In the genomic region with DNA sequence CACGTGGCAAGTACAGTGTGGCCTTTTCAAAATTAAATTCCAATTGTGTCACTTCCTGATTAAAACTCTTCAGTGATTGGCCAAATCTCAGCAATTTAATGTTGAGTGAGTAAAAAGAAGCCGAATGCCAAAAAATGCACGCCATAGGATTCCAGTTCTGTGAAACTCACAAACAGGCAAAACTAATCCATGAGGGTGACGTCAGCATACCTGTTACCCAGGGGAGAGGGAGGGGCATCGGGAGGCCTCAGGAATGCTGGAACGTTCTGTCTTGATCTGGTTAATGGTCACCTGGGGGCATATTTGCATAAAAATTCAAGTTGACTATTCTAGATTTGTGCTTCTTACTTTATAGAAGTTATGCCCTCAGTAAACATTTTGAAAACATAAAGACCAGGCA, we compare ENCODE assay signal across 22 cellular contexts. TPM values are rescaled to one million over a fixed set of nuclear protein-coding genes. Genes with fewer than 3 reads are reported as not detected.
DNase-seq lines count a peak whose midpoint lies in the region; ATAC-seq and TF ChIP-seq lines count a peak whose summit lies in the region.
"Had no signal": no experiment of that assay in that cellular context is flagged by ENCODE, and none has a peak within 500 bp of the region (broad histone marks: within the 10 kb centered on the region; RNA-seq: fewer than 3 reads in every experiment).

No MANE protein-coding gene starts in this region.

- H3K4me1 Mint-ChIP-seq in Caco-2 (ENCODE audit: low read depth, unreplicated experiment) (no peaks in the 10 kb centered on the region), neural crest cell (peaks cover 6% of the 10 kb centered on the region)
- peaks cover 4% of the 10 kb centered on the region for H3K4me1 Mint-ChIP-seq in activated CD4-positive, alpha-beta T cell treated with anti-CD3 and anti-CD28 coated beads for 36 hours

- H3K4me3 ChIP-seq in Caco-2 (ENCODE audit: low read depth, low read length) (no peak overlapping the region), WERI-Rb-1 (ENCODE audit: low read depth, low read length) (no peak overlapping the region), iPS-20b (ENCODE audit: low read length) (no peak overlapping the region)

- DNase-seq in Caco-2 (peak in 1 of 2 experiments; percentile 57), WERI-Rb-1 (no peak), neural crest cell (ENCODE audit: low read depth, low spot score) (no peak), OCI-M1 (lab: John Stamatoyannopoulos, UW) (no peak), NCI-H446 (lab: John Stamatoyannopoulos, UW) (no peak)
- DNase-seq in activated CD4-positive, alpha-beta T cell treated with anti-CD3 and anti-CD28 coated beads for 36 hours: no peak
- DNase-seq: activated CD4-positive, alpha-beta T cell treated with anti-CD3 and anti-CD28 coated beads for 48 hours; activated CD8-positive, alpha-beta memory T cell treated with anti-CD3 and anti-CD28 coated beads, Interleukin-2, amount 10 ng/mL, durations not matched to agents 7 days and 5 days; activated naive CD8-positive, alpha-beta T cell treated with anti-CD3 and anti-CD28 coated beads, Interleukin-2, amount 10 ng/mL, durations not matched to agents 7 days and 5 days; DMS 273 treated with DMSO at 0.1 percent for 48 hours; GDM1; MV-4-11; NCI-H1694; NCI-H2171 treated with DMSO at 0.1 percent for 48 hours; NCI-H82; SHP77 had no signal

- H3K9ac ChIP-seq in iPS-20b (ENCODE audit: low read depth, low read length): 0 out of 2 replicates have a peak overlapping the region, but pooled peaks have one; percentile 34
- H3K9ac ChIP-seq: KMS-11, parathyroid adenoma had no signal

- CTCF ChIA-PET in Caco-2 (lab: Charles Lee): interaction anchor here (1.0 kb wide), 1 partner anchor 30 kb away, joined by 3 read pairs; no protein-coding TSS in a partner anchor
- CTCF ChIA-PET in activated CD4-positive, alpha-beta T cell treated with anti-CD3 and anti-CD28 coated beads for 36 hours (lab: Charles Lee): no interaction called here

- TF ChIP-seq CTCF in Caco-2 (IDR thresholded peaks at IDR 0.05; ENCODE audit: insufficient read depth in 1 of 2, low read depth in 1 of 2, low read length in 1 of 2, severe bottlenecking in 1 of 2, unreplicated experiment in 1 of 2) (no peak), WERI-Rb-1 (IDR thresholded peaks at IDR 0.05; ENCODE audit: low read depth, low read length) (no peak), neural crest cell (conservative IDR thresholded peaks at IDR 0.05) (no peak)

- no peaks in the 10 kb centered on the region for H3K9me3 ChIP-seq in Caco-2
- H3K9me3 ChIP-seq in WERI-Rb-1 (ENCODE audit: severe bottlenecking): no peaks in the 10 kb centered on the region
- no peaks in the 10 kb centered on the region for H3K9me3 ChIP-seq in iPS-20b (ENCODE audit: insufficient read depth, low read depth, low read length)

- no peak for ATAC-seq in HG03280 (IDR thresholded peaks at IDR 0.05; ENCODE audit: unreplicated experiment)
- ATAC-seq in activated CD4-positive, alpha-beta T cell treated with anti-CD3 and anti-CD28 coated beads for 36 hours: no peak
- ATAC-seq: activated CD8-positive, alpha-beta memory T cell treated with anti-CD3 and anti-CD28 coated beads, Interleukin-2, amount 10 ng/mL, durations not matched to agents 7 days and 5 days; natural killer cell treated with Interleukin-12 subunit alpha and Interleukin-12 subunit beta and Interleukin-15 and Interleukin-18, amount 100 ng/mL, for 72 hours; sciatic nerve had no signal

- H3K27ac ChIP-seq in WERI-Rb-1 (peak overlapping the region; percentile 44; the same call in 1 of the 2 replicates), iPS-20b (ENCODE audit: low read length) (no peak overlapping the region)
- H3K27ac ChIP-seq: KMS-11, parathyroid adenoma had no signal

- H3K27me3 Mint-ChIP-seq in Caco-2 (ENCODE audit: insufficient read depth, unreplicated experiment) (no peaks in the 10 kb centered on the region), neural crest cell (ENCODE audit: low read depth) (no peaks in the 10 kb centered on the region)
- H3K27me3 Mint-ChIP-seq in activated CD4-positive, alpha-beta T cell treated with anti-CD3 and anti-CD28 coated beads for 36 hours: no peaks in the 10 kb centered on the region
- H3K27me3 Mint-ChIP-seq: activated CD8-positive, alpha-beta memory T cell treated with anti-CD3 and anti-CD28 coated beads, Interleukin-2, amount 10 ng/mL, durations not matched to agents 7 days and 5 days; activated naive CD8-positive, alpha-beta T cell treated with anti-CD3 and anti-CD28 coated beads, Interleukin-2, amount 10 ng/mL, durations not matched to agents 7 days and 5 days; natural killer cell treated with Interleukin-12 subunit alpha and Interleukin-12 subunit beta and Interleukin-15 and Interleukin-18, amount 100 ng/mL, for 72 hours had no signal

- H3K4me3 Mint-ChIP-seq in Caco-2 (ENCODE audit: unreplicated experiment): no peak overlapping the region
- no peak overlapping the region for H3K4me3 Mint-ChIP-seq in neural crest cell
- no peak overlapping the region for H3K4me3 Mint-ChIP-seq in activated CD4-positive, alpha-beta T cell treated with anti-CD3 and anti-CD28 coated beads for 36 hours
- H3K4me3 Mint-ChIP-seq: activated CD8-positive, alpha-beta memory T cell treated with anti-CD3 and anti-CD28 coated beads, Interleukin-2, amount 10 ng/mL, durations not matched to agents 7 days and 5 days; activated naive CD8-positive, alpha-beta T cell treated with anti-CD3 and anti-CD28 coated beads, Interleukin-2, amount 10 ng/mL, durations not matched to agents 7 days and 5 days; natural killer cell treated with Interleukin-12 subunit alpha and Interleukin-12 subunit beta and Interleukin-15 and Interleukin-18, amount 100 ng/mL, for 72 hours had no signal

- H3K9me3 Mint-ChIP-seq in Caco-2 (ENCODE audit: unreplicated experiment) (no peaks in the 10 kb centered on the region), neural crest cell (no peaks in the 10 kb centered on the region)
- no peaks in the 10 kb centered on the region for H3K9me3 Mint-ChIP-seq in activated CD4-positive, alpha-beta T cell treated with anti-CD3 and anti-CD28 coated beads for 36 hours (ENCODE audit: low read depth)
- H3K9me3 Mint-ChIP-seq: activated naive CD8-positive, alpha-beta T cell treated with anti-CD3 and anti-CD28 coated beads, Interleukin-2, amount 10 ng/mL, durations not matched to agents 7 days and 5 days; natural killer cell treated with Interleukin-12 subunit alpha and Interleukin-12 subunit beta and Interleukin-15 and Interleukin-18, amount 100 ng/mL, for 72 hours had no signal

- H3K36me3 Mint-ChIP-seq in Caco-2 (ENCODE audit: insufficient read depth, unreplicated experiment) (peaks cover 71% of the 10 kb centered on the region), neural crest cell (ENCODE audit: low read depth) (no peaks in the 10 kb centered on the region)
- H3K36me3 Mint-ChIP-seq in activated CD4-positive, alpha-beta T cell treated with anti-CD3 and anti-CD28 coated beads for 36 hours (ENCODE audit: low read depth): peaks cover 28% of the 10 kb centered on the region

- H3K27me3 ChIP-seq in Caco-2 (replicated peaks; ENCODE audit: control insufficient read depth, insufficient read depth, low read length) (no peaks in the 10 kb centered on the region), WERI-Rb-1 (ENCODE audit: insufficient read depth, low read depth, severe bottlenecking) (no peaks in the 10 kb centered on the region), iPS-20b (ENCODE audit: insufficient read depth, low read length) (no peaks in the 10 kb centered on the region)

- POLR2A ChIA-PET in Caco-2 (lab: Charles Lee): interaction anchor here (0.5 kb wide), 1 partner anchor 39 kb away, joined by 3 read pairs; no protein-coding TSS in a partner anchor
- POLR2A ChIA-PET in activated CD4-positive, alpha-beta T cell treated with anti-CD3 and anti-CD28 coated beads for 36 hours (lab: Charles Lee): no interaction called here

- intact Hi-C loops in Caco-2 (cut with micrococcal nuclease; ENCODE audit: unreplicated experiment): no loop called here
- intact Hi-C loops in activated CD4-positive, alpha-beta T cell treated with anti-CD3 and anti-CD28 coated beads for 36 hours (cut with DNase I, micrococcal nuclease): no loop called here

- no peaks in the 10 kb centered on the region for H3K4me1 ChIP-seq in Caco-2
- peaks cover 6% of the 10 kb centered on the region; the same call in 1 of the 2 replicates for H3K4me1 ChIP-seq in iPS-20b (ENCODE audit: insufficient read depth, low read length)
- H3K4me1 ChIP-seq: parathyroid adenoma had no signal

- H3K27ac Mint-ChIP-seq in Caco-2 (ENCODE audit: unreplicated experiment): peak overlapping the region; percentile 76
- peak overlapping the region; percentile 62 for H3K27ac Mint-ChIP-seq in neural crest cell (ENCODE audit: unreplicated experiment)
- H3K27ac Mint-ChIP-seq in activated CD4-positive, alpha-beta T cell treated with anti-CD3 and anti-CD28 coated beads for 36 hours: no peak overlapping the region
- H3K27ac Mint-ChIP-seq: activated CD8-positive, alpha-beta memory T cell treated with anti-CD3 and anti-CD28 coated beads, Interleukin-2, amount 10 ng/mL, durations not matched to agents 7 days and 5 days; activated naive CD8-positive, alpha-beta T cell treated with anti-CD3 and anti-CD28 coated beads, Interleukin-2, amount 10 ng/mL, durations not matched to agents 7 days and 5 days; natural killer cell treated with Interleukin-12 subunit alpha and Interleukin-12 subunit beta and Interleukin-15 and Interleukin-18, amount 100 ng/mL, for 72 hours had no signal

- H3K36me3 ChIP-seq in Caco-2 (ENCODE audit: control insufficient read depth, insufficient read depth, low read length) (no peaks in the 10 kb centered on the region; the same call in 1 of the 2 replicates), WERI-Rb-1 (peaks cover 25% of the 10 kb centered on the region), iPS-20b (ENCODE audit: insufficient read depth, low read depth, low read length) (peaks cover 4% of the 10 kb centered on the region; the same call in 1 of the 2 replicates)

- no TSS peak for BruUV-seq in Caco-2 (replicated peaks; lab: Mats Ljungman, UMichigan)

RNA-seq across cellular contexts. Expression of gene KLC2, which starts 29.0 kb away (rescaled TPM):
- total RNA-seq in Caco-2 (2022) (49.5 and 53.1 TPM in 2 replicates), neural crest cell (64.5 and 70.8 TPM in 2 replicates)
- total RNA-seq in activated CD4-positive, alpha-beta T cell treated with anti-CD3 and anti-CD28 coated beads for 36 hours: 10 to 100 TPM; 28.2 to 29.4 TPM

RNA-seq across cellular contexts. Expression of gene RAB1B, which starts 39.9 kb away (rescaled TPM):
- 128 and 132 TPM in 2 replicates for total RNA-seq in Caco-2 (2022)
- total RNA-seq in neural crest cell: 114 and 116 TPM in 2 replicates
- total RNA-seq in activated CD4-positive, alpha-beta T cell treated with anti-CD3 and anti-CD28 coated beads for 36 hours: 100 to 1,000 TPM; 114 to 147 TPM

RNA-seq across cellular contexts. Expression of gene CNIH2, which starts 49.5 kb away (rescaled TPM):
- total RNA-seq in Caco-2 (2022) (4.9 and 6.1 TPM in 2 replicates), neural crest cell (44.6 and 46.0 TPM in 2 replicates)
- total RNA-seq in activated CD4-positive, alpha-beta T cell treated with anti-CD3 and anti-CD28 coated beads for 36 hours: 1 to 10 TPM; 1.3 to 1.6 TPM
